Comparison of ENCODE assay signal across 16 cellular contexts in the genomic region with DNA sequence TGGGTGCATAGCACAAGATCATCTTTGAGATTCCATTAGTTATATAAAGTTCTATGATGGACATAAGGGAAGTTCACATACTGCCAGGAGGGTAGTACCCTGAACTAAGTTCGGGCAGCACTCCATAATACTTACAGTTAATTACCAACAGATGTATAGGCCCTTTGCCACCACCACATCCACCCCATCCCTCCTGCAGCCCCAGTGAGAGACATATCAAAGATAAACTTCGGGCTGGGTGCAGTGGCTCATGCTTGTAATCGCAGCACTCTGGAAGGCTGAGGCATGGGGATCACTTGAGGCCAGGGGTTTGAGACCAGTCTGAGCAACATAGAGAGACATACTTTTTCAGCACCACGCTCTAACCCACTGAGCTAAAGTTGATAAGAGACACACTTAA. TPM values are rescaled to one million over a fixed set of nuclear protein-coding genes. Genes with fewer than 3 reads are reported as not detected.
DNase-seq lines count a peak whose midpoint lies in the region; ATAC-seq and TF ChIP-seq lines count a peak whose summit lies in the region.
"Had no signal": no experiment of that assay in that cellular context is flagged by ENCODE, and none has a peak within 500 bp of the region (broad histone marks: within the 10 kb centered on the region; RNA-seq: fewer than 3 reads in every experiment).

No MANE protein-coding gene starts in this region.

- H3K36me3 ChIP-seq in adipocyte (ENCODE audit: control insufficient read depth, insufficient read depth, low read length, severe bottlenecking): no peaks in the 10 kb centered on the region
- H3K36me3 ChIP-seq: BLaER1, HAP-1 had no signal

- H3K4me3 ChIP-seq in adipocyte (ENCODE audit: low read length) (no peak overlapping the region), fibroblast of the aortic adventitia (ENCODE audit: low read depth, low read length) (no peak overlapping the region)
- H3K4me3 ChIP-seq: BLaER1, GM23338, HAP-1 had no signal

- H3K4me1 ChIP-seq in adipocyte (ENCODE audit: control insufficient read depth, insufficient read depth, low read length): peaks cover 2% of the 10 kb centered on the region
- H3K4me1 ChIP-seq: BLaER1, Caco-2 had no signal

- TF ChIP-seq CTCF in fibroblast of the aortic adventitia (IDR thresholded peaks at IDR 0.05; ENCODE audit: insufficient read depth, low read length): no peak

- H3K9ac ChIP-seq in adipocyte (ENCODE audit: low read length): no peak overlapping the region
- H3K9ac ChIP-seq: BLaER1 had no signal

- peak; percentile 15 for DNase-seq in DMS 273 (lab: John Stamatoyannopoulos, UW; ENCODE audit: unreplicated experiment)
- DNase-seq in DMS 273 treated with DMSO at 0.1 percent for 48 hours (lab: John Stamatoyannopoulos, UW): no peak
- peak; percentile 47 for DNase-seq in adipocyte (ENCODE audit: low read depth)
- peak; percentile 71 for DNase-seq in fibroblast of the aortic adventitia (ENCODE audit: low read depth)
- no peak for DNase-seq in UCSD-AML1 (lab: John Stamatoyannopoulos, UW; ENCODE audit: unreplicated experiment)
- no peak for DNase-seq in GF-D8 (lab: John Stamatoyannopoulos, UW)
- DNase-seq in GOT3 (lab: John Stamatoyannopoulos, UW): no peak
- DNase-seq: AML-193; Caco-2; CD8-positive, alpha-beta memory T cell; GDM1; KG1 had no signal

- H3K27me3 ChIP-seq in adipocyte (replicated peaks; ENCODE audit: control insufficient read depth, insufficient read depth, low read length): no peaks in the 10 kb centered on the region
- H3K27me3 ChIP-seq: BLaER1 had no signal

- H3K9me3 ChIP-seq in adipocyte (ENCODE audit: control insufficient read depth, low read length): no peaks in the 10 kb centered on the region
- H3K9me3 ChIP-seq: BLaER1, Caco-2, HAP-1 had no signal

- ATAC-seq in GM19328 (IDR thresholded peaks at IDR 0.05; ENCODE audit: unreplicated experiment): no peak
- ATAC-seq: GM23338 had no signal

RNA-seq across cellular contexts. Expression of a gene that starts 46.4 kb away (rescaled TPM):
- 5.4 and 24.3 TPM in 2 replicates for total RNA-seq in fibroblast of the aortic adventitia (ENCODE audit: low replicate concordance)

Comparison
In these comparisons a context has a peak if more than half of its experiments do, and no peak if none do; other contexts are left out.
1. DNase-seq: peak in DMS 273 (single experiment), adipocyte (single experiment) and fibroblast of the aortic adventitia (single experiment); none in DMS 273 treated with DMSO at 0.1 percent for 48 hours (single experiment), UCSD-AML1 (single experiment), GF-D8 (single experiment) and GOT3 (single experiment).